10 cellular contexts compared by ENCODE assay signal in the genomic region with DNA sequence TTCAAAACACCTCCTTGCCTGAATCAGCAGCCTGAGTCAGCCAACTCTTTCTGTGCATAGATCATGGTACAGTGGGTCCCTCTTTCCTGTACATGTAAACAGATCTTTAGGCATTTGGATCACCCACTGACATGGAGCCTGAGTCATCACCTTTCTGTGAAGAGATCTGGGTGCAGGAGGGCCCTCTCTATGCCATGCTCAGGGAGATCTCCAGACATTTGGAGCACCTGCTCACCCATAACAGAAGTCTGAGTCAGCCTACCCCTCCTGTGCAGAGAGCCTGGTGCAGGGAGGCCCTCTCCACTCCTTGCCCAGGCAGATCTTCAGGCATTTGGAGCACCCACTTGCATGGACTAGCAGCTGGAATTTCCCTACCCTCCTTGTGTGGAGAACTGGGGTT. TPM values are rescaled to one million over a fixed set of nuclear protein-coding genes. Genes with fewer than 3 reads are reported as not detected.
DNase-seq lines count a peak whose midpoint lies in the region; ATAC-seq, FAIRE-seq and TF ChIP-seq lines count a peak whose summit lies in the region.
"Had no signal": no experiment of that assay in that cellular context is flagged by ENCODE, and none has a peak within 500 bp of the region (broad histone marks: within the 10 kb centered on the region; RNA-seq: fewer than 3 reads in every experiment).

No MANE protein-coding gene starts in this region.

- H3K4me2 ChIP-seq in H1 (ENCODE audit: insufficient read depth in 1 of 2, low read depth in 2 of 2, low read length in 2 of 2) = no peak overlapping the region

- no peaks in the 10 kb centered on the region for H3K79me1 ChIP-seq in H1 (ENCODE audit: low read depth, low read length)

- TF ChIP-seq RAD21 in H1 (IDR thresholded peaks at IDR 0.05 in 1 of 2, conservative IDR thresholded peaks at IDR 0.05 in 1 of 2; ENCODE audit: low read depth in 2 of 2, low read length in 2 of 2) = no peak

- CTCF ChIA-PET in H1 (lab: Charles Lee; ENCODE audit: partially characterized antibody) = interaction anchor here (0.6 to 4.2 kb wide), 25 partner anchors 8 to 545 kb away, joined by 3 to 24 read pairs (median 4); no protein-coding TSS in a partner anchor

- no peak for TF ChIP-seq EP300 in H1 (IDR thresholded peaks at IDR 0.05; ENCODE audit: borderline replicate concordance in 1 of 2, low read depth in 2 of 2, low read length in 2 of 2)

- no peak overlapping the region for H4K91ac ChIP-seq in H1 (replicated peaks; ENCODE audit: insufficient read length, low read length)

- H3K9ac ChIP-seq in H1 (replicated peaks in 1 of 4; ENCODE audit: extremely low read depth in 1 of 4, low read depth in 3 of 4, low read length in 3 of 4) = no peak overlapping the region

- no peak overlapping the region for H2BK120ac ChIP-seq in H1 (replicated peaks; ENCODE audit: low read depth, low read length)

- no peak overlapping the region for H3K14ac ChIP-seq in H1 (ENCODE audit: insufficient read length)

- POLR2A ChIA-PET in H1 (lab: Charles Lee; ENCODE audit: partially characterized antibody) = no interaction called here

- no peak overlapping the region for H3K4ac ChIP-seq in H1 (replicated peaks; ENCODE audit: insufficient read length, low read depth, low read length)

- TF ChIP-seq CTCF in H1 (IDR thresholded peaks at IDR 0.05; ENCODE audit: control extremely low read depth in 1 of 3, insufficient read depth in 1 of 3, low read depth in 1 of 3, low read length in 3 of 3) = no peak

- FAIRE-seq in H1 (lab: Jason Lieb, UNC) = no peak

- no peak overlapping the region for H4K5ac ChIP-seq in H1 (ENCODE audit: insufficient read length, low read depth, low read length)

- H2BK15ac ChIP-seq in H1 (ENCODE audit: low read length) = no peak overlapping the region

- H3K4me1 ChIP-seq in H1 (replicated peaks in 1 of 4; ENCODE audit: control insufficient read depth in 3 of 4, insufficient read depth in 4 of 4, low read length in 3 of 4) = no peaks in the 10 kb centered on the region

- no peaks in the 10 kb centered on the region for H4K20me1 ChIP-seq in H1 (replicated peaks in 1 of 2; ENCODE audit: control insufficient read depth in 1 of 2, insufficient read depth in 2 of 2, low read length in 2 of 2)

- peak; percentile 23 for ATAC-seq in GM21447 (IDR thresholded peaks at IDR 0.05; ENCODE audit: unreplicated experiment)
- no peak for ATAC-seq in GM21737 (IDR thresholded peaks at IDR 0.05; ENCODE audit: unreplicated experiment)
- no peak; the same call in 2 of the 3 replicates for ATAC-seq in SK-N-SH treated with all-trans-retinoic acid at 6 μM for 48 hours
- ATAC-seq in GM18505 (IDR thresholded peaks at IDR 0.05; ENCODE audit: unreplicated experiment) = no peak

- H3K23me2 ChIP-seq in H1 (ENCODE audit: low read depth, low read length) = no peaks in the 10 kb centered on the region

- H3K56ac ChIP-seq in H1 (replicated peaks; ENCODE audit: insufficient read length, low read depth, low read length) = no peak overlapping the region

- no peak overlapping the region for H3K4me3 ChIP-seq in H1 (ENCODE audit: extremely low read depth in 1 of 4, insufficient read depth in 2 of 4, low read depth in 3 of 4, low read length in 4 of 4)

- H3K27ac ChIP-seq in H1 (ENCODE audit: low read depth, low read length) = no peak overlapping the region

- no peak overlapping the region for H2BK20ac ChIP-seq in H1 (ENCODE audit: low read length)

- H2BK12ac ChIP-seq in H1 (ENCODE audit: low read depth, low read length) = no peak overlapping the region

- TF ChIP-seq POLR2A in H1 (IDR thresholded peaks at IDR 0.05; ENCODE audit: control extremely low read depth in 1 of 2, low read depth in 2 of 2, low read length in 2 of 2) = no peak
- no peak for TF ChIP-seq POLR2A in GM18505 (IDR thresholded peaks at IDR 0.05; ENCODE audit: borderline replicate concordance, extremely low read depth, insufficient read depth, insufficient read length)

- DNase-seq in A172 (ENCODE audit: low spot score) (peak; percentile 2), HPDE6-E6E7 (ENCODE audit: extremely low spot score) (peak; percentile 10), H1 (ENCODE audit: low read depth in 1 of 2, low spot score in 2 of 2) (no peak), T-helper 2 cell (no peak)
- DNase-seq: stimulated activated naive CD4-positive, alpha-beta T cell treated with Interleukin-2 at 50 U/mL for 16 hours had no signal

- H3K79me2 ChIP-seq in H1 (ENCODE audit: control insufficient read depth in 1 of 2, insufficient read depth in 2 of 2, low read length in 2 of 2) = no peaks in the 10 kb centered on the region

- H4K8ac ChIP-seq in H1 (ENCODE audit: extremely low read depth, insufficient read depth, low read length) = no peak overlapping the region

- peak overlapping the region; percentile 91; the same call in 1 of the 2 replicates for H2AFZ ChIP-seq in H1 (ENCODE audit: low read length)

- H3K23ac ChIP-seq in H1 (ENCODE audit: insufficient read length) = no peak overlapping the region

- H3K9me3 ChIP-seq in H1 (ENCODE audit: insufficient read depth in 2 of 2, low read depth in 1 of 2, low read length in 1 of 2) = no peaks in the 10 kb centered on the region

- peaks cover 0 to 1% (median 0%) of the 10 kb centered on the region in 4 experiments; a peak in 1 of 7 replicates for H3K27me3 ChIP-seq in H1 (replicated peaks in 1 of 4; ENCODE audit: control insufficient read depth in 3 of 4, extremely low read depth in 1 of 4, insufficient read depth in 3 of 4, low read length in 3 of 4)

- H3K18ac ChIP-seq in H1 (ENCODE audit: extremely low read depth, low read length) = no peak overlapping the region

- no peaks in the 10 kb centered on the region for H3K36me3 ChIP-seq in H1 (ENCODE audit: control insufficient read depth in 2 of 4, insufficient read depth in 4 of 4, low read length in 3 of 4)

- no peak overlapping the region for H2BK5ac ChIP-seq in H1 (ENCODE audit: low read depth, low read length)

- H2AK5ac ChIP-seq in H1 (ENCODE audit: low read depth, low read length) = no peak overlapping the region

TF ChIP-seq in SK-N-SH treated with all-trans-retinoic acid at 6 μM for 48 hours, 23 proteins besides CTCF, POLR2A, EP300 and RAD21 (continues in another document):
- no peak for TF ChIP-seq ZNF70 (CRISPR knock-in tag; IDR thresholded peaks at IDR 0.05)
- no peak for TF ChIP-seq ZC3H10 (CRISPR knock-in tag; IDR thresholded peaks at IDR 0.05)
- TF ChIP-seq, protein P1, sequence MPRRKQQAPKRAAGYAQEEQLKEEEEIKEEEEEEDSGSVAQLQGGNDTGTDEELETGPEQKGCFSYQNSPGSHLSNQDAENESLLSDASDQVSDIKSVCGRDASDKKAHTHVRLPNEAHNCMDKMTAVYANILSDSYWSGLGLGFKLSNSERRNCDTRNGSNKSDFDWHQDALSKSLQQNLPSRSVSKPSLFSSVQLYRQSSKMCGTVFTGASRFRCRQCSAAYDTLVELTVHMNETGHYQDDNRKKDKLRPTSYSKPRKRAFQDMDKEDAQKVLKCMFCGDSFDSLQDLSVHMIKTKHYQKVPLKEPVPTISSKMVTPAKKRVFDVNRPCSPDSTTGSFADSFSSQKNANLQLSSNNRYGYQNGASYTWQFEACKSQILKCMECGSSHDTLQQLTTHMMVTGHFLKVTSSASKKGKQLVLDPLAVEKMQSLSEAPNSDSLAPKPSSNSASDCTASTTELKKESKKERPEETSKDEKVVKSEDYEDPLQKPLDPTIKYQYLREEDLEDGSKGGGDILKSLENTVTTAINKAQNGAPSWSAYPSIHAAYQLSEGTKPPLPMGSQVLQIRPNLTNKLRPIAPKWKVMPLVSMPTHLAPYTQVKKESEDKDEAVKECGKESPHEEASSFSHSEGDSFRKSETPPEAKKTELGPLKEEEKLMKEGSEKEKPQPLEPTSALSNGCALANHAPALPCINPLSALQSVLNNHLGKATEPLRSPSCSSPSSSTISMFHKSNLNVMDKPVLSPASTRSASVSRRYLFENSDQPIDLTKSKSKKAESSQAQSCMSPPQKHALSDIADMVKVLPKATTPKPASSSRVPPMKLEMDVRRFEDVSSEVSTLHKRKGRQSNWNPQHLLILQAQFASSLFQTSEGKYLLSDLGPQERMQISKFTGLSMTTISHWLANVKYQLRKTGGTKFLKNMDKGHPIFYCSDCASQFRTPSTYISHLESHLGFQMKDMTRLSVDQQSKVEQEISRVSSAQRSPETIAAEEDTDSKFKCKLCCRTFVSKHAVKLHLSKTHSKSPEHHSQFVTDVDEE (CRISPR knock-in tag; IDR thresholded peaks at IDR 0.05) = no peak
- no peak for TF ChIP-seq RARB (CRISPR knock-in tag; IDR thresholded peaks at IDR 0.05)
- no peak for TF ChIP-seq GLIS3 (CRISPR knock-in tag; IDR thresholded peaks at IDR 0.05)
- TF ChIP-seq TCF4 (CRISPR knock-in tag; IDR thresholded peaks at IDR 0.05; ENCODE audit: borderline replicate concordance) = no peak
- TF ChIP-seq ESRRG (CRISPR knock-in tag; IDR thresholded peaks at IDR 0.05) = no peak

RNA-seq across cellular contexts. Expression of a gene that starts 56.2 kb away (rescaled TPM):
- total RNA-seq in A172 (2014; rRNA removed; shearing (Covaris generic)) = not detected in 2 replicates
- not detected in 2 replicates for total RNA-seq in H1 (2021; fragmentation: NEBNext Ultra II Directional; extraction: Animal tissue kit (Norgen Biotek cat#: 25700))
- not detected in 2 replicates for polyA plus RNA-seq in H1 (2011; rRNA removed)
- polyA plus RNA-seq in H1 (2011; cell fraction: cytosol; rRNA removed) = not detected
- polyA plus RNA-seq in H1 (2011; cell fraction: nucleus; rRNA removed) = not detected
- not detected in 4 replicates for polyA plus RNA-seq in H1 (2012, experiment 1 of 2)
- not detected for polyA plus RNA-seq in H1 (2012, experiment 2 of 2)
- 0.08 TPM for polyA plus RNA-seq in H1 (2013, experiment 1 of 2)
- 0.02 TPM for polyA plus RNA-seq in H1 (2013, experiment 2 of 2)
- polyA minus RNA-seq in H1 (2011; rRNA and poly(A)+ RNA removed) = 0.22 and 0.76 TPM in 2 replicates
- not detected for polyA minus RNA-seq in H1 (2011; cell fraction: cytosol; rRNA and poly(A)+ RNA removed)
- polyA minus RNA-seq in H1 (2011; cell fraction: nucleus; rRNA and poly(A)+ RNA removed) = not detected
- total RNA-seq: activated naive CD8-positive, alpha-beta T cell treated with anti-CD3 and anti-CD28 coated beads, Interleukin-2, amount 10 ng/mL, durations not matched to agents 7 days and 5 days had no signal

RNA-seq across cellular contexts. Expression of a gene that starts 56.6 kb away (rescaled TPM):
- 0.14 TPM in 1 of 2 replicates, not detected in the other for total RNA-seq in A172 (2014; rRNA removed; shearing (Covaris generic))
- 0.38 and 0.69 TPM in 2 replicates for total RNA-seq in H1 (2021; fragmentation: NEBNext Ultra II Directional; extraction: Animal tissue kit (Norgen Biotek cat#: 25700))
- 0.08 and 0.39 TPM in 2 replicates for polyA plus RNA-seq in H1 (2011; rRNA removed)
- 0.28 TPM for polyA plus RNA-seq in H1 (2011; cell fraction: cytosol; rRNA removed)
- 0.34 TPM for polyA plus RNA-seq in H1 (2011; cell fraction: nucleus; rRNA removed)
- 0.13 to 0.77 TPM (median 0.39 TPM) in 4 replicates for polyA plus RNA-seq in H1 (2012, experiment 1 of 2)
- not detected for polyA plus RNA-seq in H1 (2012, experiment 2 of 2)
- polyA plus RNA-seq in H1 (2013, experiment 1 of 2) = 0.20 TPM
- polyA plus RNA-seq in H1 (2013, experiment 2 of 2) = 0.26 TPM
- polyA minus RNA-seq in H1 (2011; rRNA and poly(A)+ RNA removed) = 0.25 and 1.2 TPM in 2 replicates
- polyA minus RNA-seq in H1 (2011; cell fraction: cytosol; rRNA and poly(A)+ RNA removed) = not detected
- polyA minus RNA-seq in H1 (2011; cell fraction: nucleus; rRNA and poly(A)+ RNA removed) = 0.90 TPM
- total RNA-seq: activated naive CD8-positive, alpha-beta T cell treated with anti-CD3 and anti-CD28 coated beads, Interleukin-2, amount 10 ng/mL, durations not matched to agents 7 days and 5 days had no signal

Comparison
In these comparisons a context has a peak if more than half of its experiments do, and no peak if none do; other contexts are left out.
1. DNase-seq: peak in A172 (single experiment) and HPDE6-E6E7 (single experiment); none in H1 (0 of 2) and T-helper 2 cell (0 of 5).